29 cellular contexts compared by ENCODE assay signal in genomic region chr2:212816267-212816666, GRCh38.
"Had no signal": no experiment of that assay in that cellular context is flagged by ENCODE, and none has a peak within 500 bp of the region (broad histone marks: within the 10 kb centered on the region; RNA-seq: fewer than 3 reads in every experiment).

No MANE protein-coding gene starts in this region.

- H3K36me3 Mint-ChIP-seq: activated naive CD8-positive, alpha-beta T cell treated with anti-CD3 and anti-CD28 coated beads for 36 hours had no signal

- H3K27ac ChIP-seq: brain microvascular endothelial cell had no signal

- H3K36me3 ChIP-seq: brain microvascular endothelial cell, MG63 had no signal

- H3K27me3 ChIP-seq: brain microvascular endothelial cell, MG63 had no signal

- H3K27ac Mint-ChIP-seq: activated CD4-positive, alpha-beta T cell treated with anti-CD3 and anti-CD28 coated beads, Interleukin-2, amount 10 ng/mL, durations not matched to agents 24 days and 14 days; activated CD8-positive, alpha-beta T cell treated with anti-CD3 and anti-CD28 coated beads for 36 hours; activated naive CD8-positive, alpha-beta T cell treated with anti-CD3 and anti-CD28 coated beads for 36 hours; activated T-cell treated with anti-CD3 and anti-CD28 coated beads, Interleukin-2, amount 50 U/mL, for 72 hours; activated T-helper 17 cell treated with anti-CD3 and anti-CD28 coated beads, Interleukin-2, amount 50 U/mL, for 72 hours had no signal

- ATAC-seq: PC-3 had no signal

- H3K4me3 Mint-ChIP-seq: activated CD4-positive, alpha-beta T cell treated with anti-CD3 and anti-CD28 coated beads, Interleukin-2, amount 10 ng/mL, durations not matched to agents 24 days and 14 days; activated CD8-positive, alpha-beta T cell treated with anti-CD3 and anti-CD28 coated beads for 36 hours; activated naive CD8-positive, alpha-beta T cell treated with anti-CD3 and anti-CD28 coated beads for 36 hours; activated T-cell treated with anti-CD3 and anti-CD28 coated beads, Interleukin-2, amount 50 U/mL, for 72 hours; activated T-helper 17 cell treated with anti-CD3 and anti-CD28 coated beads, Interleukin-2, amount 50 U/mL, for 72 hours had no signal

- DNase-seq: activated CD4-positive, alpha-beta T cell treated with anti-CD3 and anti-CD28 coated beads, Interleukin-2, amount 10 ng/mL, durations not matched to agents 24 days and 14 days; activated CD4-positive, alpha-beta T cell treated with anti-CD3 and anti-CD28 coated beads, Interleukin-2, amount 50 U/mL, for 4 hours; activated CD8-positive, alpha-beta T cell treated with anti-CD3 and anti-CD28 coated beads for 36 hours; activated effector memory CD4-positive, alpha-beta T cell treated with anti-CD3 and anti-CD28 coated beads, Interleukin-2, amount 50 U/mL, for 16 hours; activated naive CD4-positive, alpha-beta T cell; activated naive CD4-positive, alpha-beta T cell treated with anti-CD3 and anti-CD28 coated beads, Interleukin-2, amount 50 U/mL, for 16 hours; activated naive CD8-positive, alpha-beta T cell treated with anti-CD3 and anti-CD28 coated beads for 36 hours; activated T-cell treated with anti-CD3 and anti-CD28 coated beads, Interleukin-2, amount 50 U/mL, for 1 hour; activated T-cell treated with anti-CD3 and anti-CD28 coated beads, Interleukin-2, amount 50 U/mL, for 72 hours; amniotic stem cell; aorta; brain microvascular endothelial cell; central memory CD4-positive, alpha-beta T cell; Karpas-422; MG63; NCI-H1092; NCI-H1436 treated with DMSO at 0.1 percent for 48 hours; NCI-H1694 treated with DMSO at 0.1 percent for 48 hours; NCI-H2029; NCI-H345; NCI-H524 treated with DMSO at 0.1 percent for 48 hours; NK-92 treated with Interleukin-12 subunit alpha and Interleukin-12 subunit beta, amount 100 ng/mL, for 24 hours; PC-3; Right ventricle myocardium superior; SW 1271; T-helper 1 cell; T-helper 2 cell; T-helper 9 cell had no signal

- H3K9me3 Mint-ChIP-seq: activated CD4-positive, alpha-beta T cell treated with anti-CD3 and anti-CD28 coated beads, Interleukin-2, amount 10 ng/mL, durations not matched to agents 24 days and 14 days; activated CD8-positive, alpha-beta T cell treated with anti-CD3 and anti-CD28 coated beads for 36 hours; activated naive CD8-positive, alpha-beta T cell treated with anti-CD3 and anti-CD28 coated beads for 36 hours; activated T-cell treated with anti-CD3 and anti-CD28 coated beads, Interleukin-2, amount 50 U/mL, for 72 hours; activated T-helper 17 cell treated with anti-CD3 and anti-CD28 coated beads, Interleukin-2, amount 50 U/mL, for 72 hours had no signal

- H3K9me3 ChIP-seq: MG63 had no signal

- H3K4me3 ChIP-seq: MG63 had no signal
